Comparison of ENCODE assay signal across 8 cellular contexts in genomic region chr14:93892923-93893549, GRCh38. TPM values are rescaled to one million over a fixed set of nuclear protein-coding genes. Genes with fewer than 3 reads are reported as not detected.
DNase-seq lines count a peak whose midpoint lies in the region; TF ChIP-seq lines count a peak whose summit lies in the region.

No MANE protein-coding gene starts in this region.

- H3K36me3 ChIP-seq in A673 (ENCODE audit: insufficient read depth, low read length, poor library complexity, severe bottlenecking) = no peaks in the 10 kb centered on the region

- H3K27me3 ChIP-seq in A673 (replicated peaks; ENCODE audit: insufficient read depth, low read depth, low read length, poor library complexity) (peaks cover 28% of the 10 kb centered on the region), dorsolateral prefrontal cortex (peaks cover 0 to 17% (median 0%) of the 10 kb centered on the region in 45 donors)

- H3K27ac ChIP-seq in A673 (ENCODE audit: low read depth, low read length, poor library complexity, severe bottlenecking) (no peak overlapping the region), dorsolateral prefrontal cortex (no peak overlapping the region)

- intact Hi-C loops in A673 (cut with micrococcal nuclease; ENCODE audit: unreplicated experiment) (loop anchor here (2.0 kb wide), 1 partner anchor 238 kb away; no protein-coding TSS in a partner anchor), dorsolateral prefrontal cortex (cut with DNase I) (loop anchor here (2.0 to 5.0 kb wide), 4 partner anchors 101 to 238 kb away; partner anchors contain the start of gene PRIMA1 (in 1 of the 2))

- POLR2A ChIA-PET in A673 (lab: Charles Lee; ENCODE audit: low non-redundant PET) = no interaction called here

- peak; percentile 97 for TF ChIP-seq CTCF in A673 (conservative IDR thresholded peaks at IDR 0.05; ENCODE audit: low read depth, low read length)
- peak; percentile 99 for TF ChIP-seq CTCF in GM12873 (IDR thresholded peaks at IDR 0.05; ENCODE audit: insufficient read depth, low read depth, low read length, missing control alignments)
- TF ChIP-seq CTCF in dorsolateral prefrontal cortex (IDR thresholded peaks at IDR 0.05 in 54 of 56, conservative IDR thresholded peaks at IDR 0.05 in 2 of 56; ENCODE audit: low read depth in 1 of 56, partially characterized antibody in 56 of 56) = peak; percentile 87 to 99 (median 98)

- H3K9me3 ChIP-seq in A673 (ENCODE audit: low read depth, low read length, poor library complexity, severe bottlenecking) = no peaks in the 10 kb centered on the region

- H3K4me3 ChIP-seq in A673 (ENCODE audit: low read depth, low read length, poor library complexity, severe bottlenecking) (no peak overlapping the region), dorsolateral prefrontal cortex (peak overlapping the region in 1 of 59 donors; percentile 6)

- no peaks in the 10 kb centered on the region for H3K4me1 ChIP-seq in A673 (ENCODE audit: insufficient read depth, low read length, poor library complexity, severe bottlenecking)

- CTCF ChIA-PET in A673 (lab: Charles Lee) = interaction anchor here (0.8 kb wide), 2 partner anchors 35 to 243 kb away, joined by 3 read pairs; no protein-coding TSS in a partner anchor

- no TSS peak for BruUV-seq in A673 (replicated peaks; lab: Mats Ljungman, UMichigan)

- DNase-seq in A673 (ENCODE audit: low spot score) (peak; percentile 70), NCI-H1694 treated with DMSO at 0.1 percent for 48 hours (lab: John Stamatoyannopoulos, UW) (peak; percentile 88), dorsolateral prefrontal cortex (peak; percentile 59 to 85 (median 78)), lung microvascular endothelial cell (ENCODE audit: low read depth in 2 of 2) (peak; percentile 51 to 63), SKM-1 (lab: John Stamatoyannopoulos, UW; ENCODE audit: unreplicated experiment) (no peak)
- DNase-seq in activated CD4-positive, alpha-beta T cell treated with anti-CD3 and anti-CD28 coated beads, Interleukin-2, amount 50 U/mL, for 48 hours = peak; percentile 83 to 85
- DNase-seq in stimulated activated CD8-positive, alpha-beta memory T cell treated with anti-CD3 and anti-CD28 coated beads, Interleukin-12 subunit alpha, Interleukin-12 subunit beta, amount 100 ng/mL, for 4 hours (ENCODE audit: low read depth) = peak; percentile 28

RNA-seq across cellular contexts. Expression of gene FAM181A, which starts 34.1 kb away (rescaled TPM):
- total RNA-seq in A673 (2021) (not detected in 2 replicates), dorsolateral prefrontal cortex (10 to 100 TPM in 14 of 120 experiments, 1 to 10 TPM in 106; 1.8 to 18.0 (median 6.0) TPM), lung microvascular endothelial cell (not detected in 2 replicates)
